Comparison of ENCODE assay signal across 8 cellular contexts in genomic region chr1:153544453-153545066, GRCh38. TPM values are rescaled to one million over a fixed set of nuclear protein-coding genes. Genes with fewer than 3 reads are reported as not detected.
DNase-seq lines count a peak whose midpoint lies in the region; ATAC-seq and TF ChIP-seq lines count a peak whose summit lies in the region.

No MANE protein-coding gene starts in this region.

- TF ChIP-seq POLR2A in sigmoid colon (IDR thresholded peaks at IDR 0.05) = no peak

- H3K27ac ChIP-seq in DND-41 (ENCODE audit: low read length) (peak overlapping the region; percentile 62), RWPE2 (ENCODE audit: poor library complexity, severe bottlenecking) (peak overlapping the region; percentile 71), sigmoid colon (peak overlapping the region; percentile 81 to 90 (median 89))

- H3K9ac ChIP-seq in DND-41 (ENCODE audit: low read depth, low read length) = peak overlapping the region; percentile 51

- H3K4me1 ChIP-seq in DND-41 (ENCODE audit: insufficient read depth, low read length) (peaks cover 71% of the 10 kb centered on the region), RWPE2 (ENCODE audit: insufficient read depth, poor library complexity, severe bottlenecking) (peaks cover 24% of the 10 kb centered on the region), sigmoid colon (peaks cover 0 to 75% (median 74%) of the 10 kb centered on the region in 4 donors)

- H3K79me2 ChIP-seq in DND-41 (ENCODE audit: insufficient read depth, low read length) = no peaks in the 10 kb centered on the region

- H2AFZ ChIP-seq in DND-41 (ENCODE audit: low read depth, low read length) = peak overlapping the region; percentile 77

- WGBS in sigmoid colon, 2 donors = 27 to 56% methylated on average over 10 of the region's 10 CpGs

- H3K4me3 ChIP-seq in DND-41 (ENCODE audit: low read depth in 1 of 2, low read length in 2 of 2) (peak overlapping the region in 1 of 2 experiments; percentile 21; a peak in 1 of 4 replicates), RWPE2 (ENCODE audit: severe bottlenecking) (no peak overlapping the region), fibroblast of villous mesenchyme (ENCODE audit: low read depth, low read length) (peak overlapping the region; percentile 61), sigmoid colon (peak overlapping the region; percentile 17 to 50 (median 39))

- TF ChIP-seq CTCF in DND-41 (IDR thresholded peaks at IDR 0.05; ENCODE audit: borderline replicate concordance, extremely low read depth, low read length, poor library complexity, severe bottlenecking) = no peak
- TF ChIP-seq CTCF in RWPE2 (IDR thresholded peaks at IDR 0.05; ENCODE audit: poor library complexity, severe bottlenecking) = no peak
- no peak for TF ChIP-seq CTCF in fibroblast of villous mesenchyme (IDR thresholded peaks at IDR 0.05; ENCODE audit: insufficient read depth, low read depth, low read length)
- TF ChIP-seq CTCF in sigmoid colon (IDR thresholded peaks at IDR 0.05) = no peak

- H3K9me3 ChIP-seq in DND-41 (ENCODE audit: insufficient read depth, low read length, severe bottlenecking) (no peaks in the 10 kb centered on the region), RWPE2 (ENCODE audit: severe bottlenecking) (no peaks in the 10 kb centered on the region), sigmoid colon (no peaks in the 10 kb centered on the region)

- no peak for ATAC-seq in DND-41 (ENCODE audit: insufficient read depth, low read depth)
- no peak for ATAC-seq in RWPE2 (ENCODE audit: low read depth)
- no peak for ATAC-seq in GM18517 (IDR thresholded peaks at IDR 0.05; ENCODE audit: unreplicated experiment)
- no peak for ATAC-seq in GM21390 (IDR thresholded peaks at IDR 0.05; ENCODE audit: unreplicated experiment)
- no peak for ATAC-seq in GM21367 (IDR thresholded peaks at IDR 0.05; ENCODE audit: unreplicated experiment)

- no peak for TF ChIP-seq EP300 in sigmoid colon (IDR thresholded peaks at IDR 0.05)

- intact Hi-C loops in sigmoid colon (cut with DNase I) = no loop called here

- H3K27me3 ChIP-seq in DND-41 (ENCODE audit: insufficient read depth, low read length, poor library complexity) (no peaks in the 10 kb centered on the region), RWPE2 (ENCODE audit: insufficient read depth, poor library complexity, severe bottlenecking) (no peaks in the 10 kb centered on the region), sigmoid colon (no peaks in the 10 kb centered on the region)

- no peak for DNase-seq in DND-41
- peak; percentile 35 for DNase-seq in RWPE2 (ENCODE audit: low spot score)
- no peak for DNase-seq in fibroblast of villous mesenchyme (ENCODE audit: low read depth)
- DNase-seq in sigmoid colon = no peak
- no peak for DNase-seq in cerebellum (ENCODE audit: low spot score)

- no peaks in the 10 kb centered on the region for H3K36me3 ChIP-seq in DND-41 (ENCODE audit: insufficient read depth, low read length)
- H3K36me3 ChIP-seq in RWPE2 (ENCODE audit: low read depth) = peaks cover 14% of the 10 kb centered on the region; the same call in 1 of the 2 replicates
- no peaks in the 10 kb centered on the region for H3K36me3 ChIP-seq in sigmoid colon

- H4K20me1 ChIP-seq in DND-41 (ENCODE audit: insufficient read depth, low read length) = no peaks in the 10 kb centered on the region

- H3K4me2 ChIP-seq in DND-41 (ENCODE audit: insufficient read depth, low read length) = peak overlapping the region; percentile 49

RNA-seq across cellular contexts. Expression of gene S100A4, which starts 1.0 kb away (rescaled TPM):
- total RNA-seq in fibroblast of villous mesenchyme (165 and 507 TPM in 2 replicates), sigmoid colon (100 to 1,000 TPM; 189 to 486 (median 288) TPM), cerebellum (1.4 TPM)
- 100 to 1,000 TPM; 304 to 499 (median 336) TPM for polyA plus RNA-seq in sigmoid colon

RNA-seq across cellular contexts. Expression of gene S100A5, which starts 3.8 kb away (rescaled TPM):
- total RNA-seq in fibroblast of villous mesenchyme (0.32 TPM in 1 of 2 replicates, not detected in the other), sigmoid colon (not detected), cerebellum (not detected)
- not detected for polyA plus RNA-seq in sigmoid colon

RNA-seq across cellular contexts. Expression of gene S100A3, which starts 4.5 kb away (rescaled TPM):
- total RNA-seq in fibroblast of villous mesenchyme = 18.0 and 20.3 TPM in 2 replicates
- 1 to 10 TPM; 1.1 to 4.3 (median 2.2) TPM for total RNA-seq in sigmoid colon
- polyA plus RNA-seq in sigmoid colon = 1 to 10 TPM; 1.4 to 3.9 (median 3.6) TPM
- total RNA-seq in cerebellum = not detected

RNA-seq across cellular contexts. Expression of gene S100A6, which starts 8.8 kb away (rescaled TPM):
- 1,018 and 1,040 TPM in 2 replicates for total RNA-seq in fibroblast of villous mesenchyme
- 1,000 to 10,000 TPM in 1 of 4 donors, 100 to 1,000 TPM in 3; 445 to 1,159 (median 590) TPM for total RNA-seq in sigmoid colon
- 1,000 to 10,000 TPM; 4,079 to 7,223 (median 4,178) TPM for polyA plus RNA-seq in sigmoid colon
- 21.5 TPM for total RNA-seq in cerebellum

RNA-seq across cellular contexts. Expression of gene S100A2, which starts 21.1 kb away (rescaled TPM):
- 0.97 and 2.2 TPM in 2 replicates for total RNA-seq in fibroblast of villous mesenchyme
- total RNA-seq in sigmoid colon = 1 to 10 TPM in 1 of 4 donors, under 1 TPM in 1, not detected in 2; 0.68 to 1.8 TPM
- polyA plus RNA-seq in sigmoid colon = 10 to 100 TPM in 1 of 3 donors, 1 to 10 TPM in 2; 1.8 to 16.2 (median 2.3) TPM
- not detected for total RNA-seq in cerebellum

Comparison
In these comparisons a context has a peak if more than half of its experiments do, and no peak if none do; other contexts are left out.
1. RNA of gene S100A4, which starts 1.0 kb away (total RNA-seq): 165 to 507 TPM in fibroblast of villous mesenchyme and 189 to 486 TPM in sigmoid colon; 1.4 TPM in cerebellum (single experiment); every median in the first group is over 10 times any median in the second.
2. Peak in every context shown above with its lines, with median percentiles within 50 percentile points of each other: H3K27ac ChIP-seq.